In the genomic region with DNA sequence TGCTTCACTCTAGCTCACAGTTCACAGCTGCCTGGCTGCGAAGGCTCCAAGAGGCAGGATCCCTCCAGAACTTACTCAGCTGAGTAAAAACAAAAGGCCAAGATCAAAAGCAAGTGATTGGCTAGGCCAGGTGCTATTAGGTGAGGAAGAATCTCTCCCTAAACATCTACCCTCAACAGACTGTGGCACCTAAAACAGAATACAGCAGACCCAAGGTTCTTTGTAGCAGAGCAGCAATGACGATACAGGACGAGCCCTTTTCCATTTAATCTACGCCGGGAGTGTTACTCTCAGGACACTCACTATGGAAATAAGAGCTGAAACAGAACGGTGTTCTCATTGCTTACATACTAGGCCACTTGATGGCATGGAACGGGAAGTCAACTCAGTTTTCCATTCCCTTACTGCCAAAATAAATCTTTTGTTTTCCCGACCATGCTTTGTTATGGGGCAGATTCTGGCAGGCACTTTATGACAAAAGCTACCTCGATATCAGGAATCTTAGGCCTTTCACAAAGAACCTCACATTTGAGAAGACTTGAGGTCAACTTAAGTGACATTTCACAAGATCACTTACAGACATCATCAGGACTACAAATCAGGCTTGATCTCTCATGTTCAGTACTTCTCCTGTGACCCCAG, we compare ENCODE assay signal across 8 cellular contexts. TPM values are rescaled to one million over a fixed set of nuclear protein-coding genes. Genes with fewer than 3 reads are reported as not detected.
A peak's percentile ranks its signal among the peaks of the same experiment; 100 is the strongest.
DNase-seq lines count a peak whose midpoint lies in the region; ATAC-seq, FAIRE-seq and TF ChIP-seq lines count a peak whose summit lies in the region.

No MANE protein-coding gene starts in this region.

- DNase-seq in ACHN (peak; percentile 31), GM12891 (ENCODE audit: insufficient read length, low spot score) (no peak), SJSA1 (ENCODE audit: low read depth in 1 of 2, low spot score in 2 of 2) (peak in 1 of 2 experiments; percentile 42), lung microvascular endothelial cell (ENCODE audit: low read depth in 2 of 2) (peak; percentile 63 to 98), upper lobe of left lung (no peak)
- DNase-seq in effector memory CD4-positive, alpha-beta T cell, result no peak

- FAIRE-seq in GM12891 (lab: Jason Lieb, UNC), result peak; percentile 67

- TF ChIP-seq POLR2A in GM12891 (IDR thresholded peaks at IDR 0.05; ENCODE audit: low read depth, low read length) (0 out of 2 replicates have a peak, but pooled peaks have one; percentile 35), upper lobe of left lung (IDR thresholded peaks at IDR 0.05) (no peak)

- no peaks in the 10 kb centered on the region for H3K9me3 ChIP-seq in SJSA1 (replicated peaks)
- H3K9me3 ChIP-seq in effector memory CD4-positive, alpha-beta T cell (ENCODE audit: control insufficient read depth, low read length), result no peaks in the 10 kb centered on the region
- no peaks in the 10 kb centered on the region for H3K9me3 ChIP-seq in upper lobe of left lung

- peaks cover 18% of the 10 kb centered on the region for H3K36me3 ChIP-seq in SJSA1
- peaks cover 16% of the 10 kb centered on the region for H3K36me3 ChIP-seq in effector memory CD4-positive, alpha-beta T cell (ENCODE audit: control insufficient read depth, insufficient read depth, low read length)
- peaks cover 0 to 16% (median 2%) of the 10 kb centered on the region in 4 donors for H3K36me3 ChIP-seq in upper lobe of left lung

- no peak for TF ChIP-seq CTCF in upper lobe of left lung (IDR thresholded peaks at IDR 0.05)

- in situ Hi-C loops in ACHN (cut with HindIII; ENCODE audit: low pct_ligation_motif_present, low pct_unique_long_range_greater_than_20kb, low sequenced_read_pairs), result no loop called here

- H3K27ac ChIP-seq in SJSA1 (peak overlapping the region; percentile 77), upper lobe of left lung (peak overlapping the region; percentile 92 to 96 (median 94))
- H3K27ac ChIP-seq in effector memory CD4-positive, alpha-beta T cell (ENCODE audit: insufficient read depth, low read length, poor library complexity, severe bottlenecking), result peak overlapping the region; percentile 86

- H3K4me3 ChIP-seq in SJSA1 (peak overlapping the region; percentile 62), upper lobe of left lung (peak overlapping the region; percentile 62 to 72 (median 70))
- H3K4me3 ChIP-seq in effector memory CD4-positive, alpha-beta T cell (ENCODE audit: insufficient read depth, low read depth, low read length, poor library complexity, severe bottlenecking), result peak overlapping the region; percentile 86

- WGBS in upper lobe of left lung, 2 donors, result 5 to 11% methylated on average over 9 of the region's 9 CpGs

- ATAC-seq in upper lobe of left lung (ENCODE audit: low FRiP score in 2 of 2), result no peak
- ATAC-seq in GM21786 (IDR thresholded peaks at IDR 0.05; ENCODE audit: unreplicated experiment), result no peak
- ATAC-seq in GM19395 (IDR thresholded peaks at IDR 0.05; ENCODE audit: unreplicated experiment), result no peak

- H3K4me1 ChIP-seq in SJSA1 (replicated peaks) (peaks cover 29% of the 10 kb centered on the region), upper lobe of left lung (peaks cover 20 to 34% (median 30%) of the 10 kb centered on the region in 4 donors)
- peaks cover 23% of the 10 kb centered on the region for H3K4me1 ChIP-seq in effector memory CD4-positive, alpha-beta T cell (ENCODE audit: control insufficient read depth, insufficient read depth, low read length, poor library complexity, severe bottlenecking)

- no peak for TF ChIP-seq EP300 in upper lobe of left lung (IDR thresholded peaks at IDR 0.05)

- H3K27me3 ChIP-seq in SJSA1 (replicated peaks) (no peaks in the 10 kb centered on the region), upper lobe of left lung (no peaks in the 10 kb centered on the region)
- no peaks in the 10 kb centered on the region for H3K27me3 ChIP-seq in effector memory CD4-positive, alpha-beta T cell (replicated peaks; ENCODE audit: control insufficient read depth, insufficient read depth, low read length, poor library complexity, severe bottlenecking)

TF ChIP-seq in GM12891, 5 proteins besides CTCF, POLR2A, EP300 and RAD21:
- TF ChIP-seq PAX5 (IDR thresholded peaks at IDR 0.05; ENCODE audit: insufficient read depth, low read length, severe bottlenecking) (no peak), SPI1 (IDR thresholded peaks at IDR 0.05; ENCODE audit: low read depth, low read length) (no peak)

RNA-seq across cellular contexts. Expression of gene ICE2, which starts 0.8 kb away (rescaled TPM):
- polyA plus RNA-seq in GM12891 (2012; ENCODE audit: low read depth, missing spikeins), result 16.5 TPM
- total RNA-seq in SJSA1 (2014; rRNA removed; shearing (Covaris generic)), result 25.1 and 28.5 TPM in 2 replicates
- total RNA-seq in lung microvascular endothelial cell (24.6 and 32.7 TPM in 2 replicates), upper lobe of left lung (10 to 100 TPM; 15.0 to 40.7 (median 32.8) TPM)

Comparison
In these comparisons a context has a peak if more than half of its experiments do, and no peak if none do; other contexts are left out.
1. DNase-seq: peak in ACHN (single experiment) and lung microvascular endothelial cell (2 of 2); none in GM12891 (single experiment), effector memory CD4-positive, alpha-beta T cell (0 of 3) and upper lobe of left lung (0 of 2).
2. Peak in every context shown above with its lines, with median percentiles within 50 percentile points of each other: H3K27ac ChIP-seq and H3K4me3 ChIP-seq.